23 cellular contexts compared by ENCODE assay signal in genomic region chr7:151776876-151777510, GRCh38.
"Had no signal": no experiment of that assay in that cellular context is flagged by ENCODE, and none has a peak within 500 bp of the region (broad histone marks: within the 10 kb centered on the region; RNA-seq: fewer than 3 reads in every experiment).

No MANE protein-coding gene starts in this region.

- H3K36me3 ChIP-seq: colonic mucosa, gastrocnemius medialis, neutrophil had no signal

- H3K9me3 Mint-ChIP-seq: nephron; stimulated activated memory B cell treated with anti-CD40 and anti-IgM and Interleukin-4, amounts not matched to agents 10 μg/mL and 1 μg/mL and 100 μg/mL, for 72 hours; stimulated activated naive CD8-positive, alpha-beta T cell treated with anti-CD3 and anti-CD28 coated beads, Interleukin-15, amount 100 ng/mL, for 72 hours had no signal

- H3K4me3 ChIP-seq: colonic mucosa, dorsolateral prefrontal cortex, gastrocnemius medialis, right lobe of liver, tibial artery had no signal

- H3K27ac ChIP-seq: colonic mucosa, gastrocnemius medialis, neutrophil, right lobe of liver, tibial artery had no signal

- H3K27ac Mint-ChIP-seq: nephron; progenitor cell of endocrine pancreas; stimulated activated memory B cell treated with anti-CD40 and anti-IgM and Interleukin-4, amounts not matched to agents 10 μg/mL and 1 μg/mL and 100 μg/mL, for 72 hours had no signal

- DNase-seq: activated CD4-positive, alpha-beta T cell treated with anti-CD3 and anti-CD28 coated beads for 4 hours; activated CD4-positive, alpha-beta T cell treated with anti-CD3 and anti-CD28 coated beads, Interleukin-2, amount 50 U/mL, for 4 hours; activated gamma-delta T cell; activated naive CD4-positive, alpha-beta T cell treated with anti-CD3 and anti-CD28 coated beads, Interleukin-2, amount 50 U/mL, for 16 hours; activated T-cell treated with anti-CD3 and anti-CD28 coated beads, Interleukin-2, amount 50 U/mL, for 1 hour; amniotic stem cell; colonic mucosa; effector memory CD4-positive, alpha-beta T cell; gastrocnemius medialis; glutamatergic neuron; left ventricle myocardium superior; mammary epithelial cell; stimulated activated CD4-positive, alpha-beta T cell treated with anti-CD3 and anti-CD28 coated beads, Interleukin-12 subunit alpha, Interleukin-12 subunit beta, amount 100 ng/mL, for 4 hours; stimulated activated CD4-positive, alpha-beta T cell treated with anti-CD3 and anti-CD28 coated beads, Interleukin-4, amount 100 ng/mL, for 24 hours; stimulated activated naive CD8-positive, alpha-beta T cell treated with anti-CD3 and anti-CD28 coated beads, Interleukin-15, amount 100 ng/mL, for 72 hours; T-helper 1 cell; tibial artery had no signal

- H3K4me3 Mint-ChIP-seq: nephron; stimulated activated memory B cell treated with anti-CD40 and anti-IgM and Interleukin-4, amounts not matched to agents 10 μg/mL and 1 μg/mL and 100 μg/mL, for 72 hours; stimulated activated naive CD8-positive, alpha-beta T cell treated with anti-CD3 and anti-CD28 coated beads, Interleukin-15, amount 100 ng/mL, for 72 hours had no signal

- H3K9me3 ChIP-seq: colonic mucosa, gastrocnemius medialis, neutrophil, right lobe of liver, tibial artery had no signal

- H3K4me1 Mint-ChIP-seq: nephron had no signal

- H3K27me3 ChIP-seq: colonic mucosa, dorsolateral prefrontal cortex, gastrocnemius medialis, neutrophil, right lobe of liver, tibial artery had no signal

- H3K27me3 Mint-ChIP-seq: stimulated activated memory B cell treated with anti-CD40 and anti-IgM and Interleukin-4, amounts not matched to agents 10 μg/mL and 1 μg/mL and 100 μg/mL, for 72 hours; stimulated activated naive CD8-positive, alpha-beta T cell treated with anti-CD3 and anti-CD28 coated beads, Interleukin-15, amount 100 ng/mL, for 72 hours had no signal

- H3K4me1 ChIP-seq: colonic mucosa, gastrocnemius medialis, tibial artery had no signal

- ATAC-seq: gastrocnemius medialis; left ventricle myocardium superior; stimulated activated memory B cell treated with anti-CD40 and anti-IgM and Interleukin-4, amounts not matched to agents 10 μg/mL and 1 μg/mL and 100 μg/mL, for 72 hours had no signal
